8 cellular contexts compared by ENCODE assay signal in genomic region chr14:21269252-21270046, GRCh38. TPM values are rescaled to one million over a fixed set of nuclear protein-coding genes. Genes with fewer than 3 reads are reported as not detected.
DNase-seq lines count a peak whose midpoint lies in the region; ATAC-seq and TF ChIP-seq lines count a peak whose summit lies in the region.

TSS of gene HNRNPC (minus strand) at chr14:21269442. CDS start at chr14:21234193, 35,249 bp downstream.

- peaks cover 31 to 51% of the 10 kb centered on the region in 2 donors for H3K36me3 Mint-ChIP-seq in activated naive CD4-positive, alpha-beta T cell treated with anti-CD3 and anti-CD28 coated beads, Interleukin-2, amount 50 U/mL, for 72 hours

- H3K4me3 ChIP-seq in GM08714 (ENCODE audit: low read length): peak within 1 kb of the TSS; percentile 99
- H3K4me3 ChIP-seq in suprapubic skin: peak within 1 kb of the TSS; percentile 70

- TF ChIP-seq EP300 in suprapubic skin (IDR thresholded peaks at IDR 0.05): no peak

- H3K27me3 ChIP-seq in suprapubic skin: no peaks in the 10 kb centered on the region

- DNase-seq in NCI-H1092 treated with DMSO at 0.1 percent for 48 hours (lab: John Stamatoyannopoulos, UW) (peak; percentile 100), SKM-1 (lab: John Stamatoyannopoulos, UW; ENCODE audit: unreplicated experiment) (peak; percentile 91), globus pallidus (ENCODE audit: low spot score) (peak; percentile 100), nucleus accumbens (lab: John Stamatoyannopoulos, UW) (peak; percentile 89 to 100 (median 99)), suprapubic skin (ENCODE audit: low spot score in 2 of 2) (peak; percentile 100)
- DNase-seq in activated naive CD4-positive, alpha-beta T cell treated with anti-CD3 and anti-CD28 coated beads, Interleukin-2, amount 50 U/mL, for 72 hours (ENCODE audit: low spot score in 2 of 2): peak; percentile 100

- peaks cover 40% of the 10 kb centered on the region for H3K4me1 ChIP-seq in suprapubic skin

- ATAC-seq in HG02610 (IDR thresholded peaks at IDR 0.05; ENCODE audit: unreplicated experiment): peak; percentile 93
- ATAC-seq in activated naive CD4-positive, alpha-beta T cell treated with anti-CD3 and anti-CD28 coated beads, Interleukin-2, amount 50 U/mL, for 72 hours: peak; percentile 90 to 92

- H3K9me3 ChIP-seq in suprapubic skin: no peaks in the 10 kb centered on the region

- peak; percentile 96 to 99 for TF ChIP-seq POLR2A in suprapubic skin (IDR thresholded peaks at IDR 0.05)

- 0% methylated on average over 40 of the region's 49 CpGs for WGBS in suprapubic skin

- peaks cover 10% of the 10 kb centered on the region for H3K36me3 ChIP-seq in suprapubic skin

- H3K27ac ChIP-seq in suprapubic skin: peak within 1 kb of the TSS; percentile 94

- no peak for TF ChIP-seq CTCF in suprapubic skin (IDR thresholded peaks at IDR 0.05)

- H3K27ac Mint-ChIP-seq in activated naive CD4-positive, alpha-beta T cell treated with anti-CD3 and anti-CD28 coated beads, Interleukin-2, amount 50 U/mL, for 72 hours: peak within 1 kb of the TSS; percentile 96 to 100

- no peaks in the 10 kb centered on the region for H3K9me3 Mint-ChIP-seq in activated naive CD4-positive, alpha-beta T cell treated with anti-CD3 and anti-CD28 coated beads, Interleukin-2, amount 50 U/mL, for 72 hours

RNA-seq across cellular contexts. Expression of gene HNRNPC, which starts in this region (rescaled TPM):
- total RNA-seq in activated naive CD4-positive, alpha-beta T cell treated with anti-CD3 and anti-CD28 coated beads, Interleukin-2, amount 50 U/mL, for 72 hours: 1,000 to 10,000 TPM in 1 of 2 donors, 100 to 1,000 TPM in 1; 948 to 1,048 TPM
- total RNA-seq in suprapubic skin: 100 to 1,000 TPM; 355 to 512 (median 409) TPM

Comparison
In these comparisons a context has a peak if more than half of its experiments do, and no peak if none do; other contexts are left out.
1. Peak in every context shown above with its lines: DNase-seq, ATAC-seq, H3K4me3 ChIP-seq and H3K27ac ChIP-seq.